Comparison of ENCODE assay signal across 3 cellular contexts in the genomic region with DNA sequence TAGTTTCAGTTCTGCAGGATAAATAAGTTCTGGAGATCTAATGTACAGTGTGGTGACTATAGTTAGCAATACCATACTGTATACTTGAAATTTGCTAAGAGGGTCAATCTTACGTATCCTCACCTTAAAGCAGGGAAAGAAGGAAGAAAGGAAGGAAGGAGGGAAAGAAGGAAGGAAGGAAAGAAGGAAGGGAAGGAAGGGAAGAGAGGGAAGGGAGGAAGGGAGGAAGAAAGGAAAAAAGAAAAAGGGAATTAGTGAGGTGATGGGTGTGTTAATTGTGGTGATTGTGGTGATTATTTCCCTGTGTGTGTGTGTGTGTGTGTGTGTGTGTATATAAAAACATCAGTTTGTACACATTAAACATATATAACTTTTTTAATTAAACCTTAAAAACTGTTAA.
TF ChIP-seq lines count a peak whose summit lies in the region.

No MANE protein-coding gene starts in this region.

TF ChIP-seq in HepG2, 621 proteins besides CTCF, POLR2A, EP300 and RAD21 (continues in another document):
- TF ChIP-seq, protein P1, sequence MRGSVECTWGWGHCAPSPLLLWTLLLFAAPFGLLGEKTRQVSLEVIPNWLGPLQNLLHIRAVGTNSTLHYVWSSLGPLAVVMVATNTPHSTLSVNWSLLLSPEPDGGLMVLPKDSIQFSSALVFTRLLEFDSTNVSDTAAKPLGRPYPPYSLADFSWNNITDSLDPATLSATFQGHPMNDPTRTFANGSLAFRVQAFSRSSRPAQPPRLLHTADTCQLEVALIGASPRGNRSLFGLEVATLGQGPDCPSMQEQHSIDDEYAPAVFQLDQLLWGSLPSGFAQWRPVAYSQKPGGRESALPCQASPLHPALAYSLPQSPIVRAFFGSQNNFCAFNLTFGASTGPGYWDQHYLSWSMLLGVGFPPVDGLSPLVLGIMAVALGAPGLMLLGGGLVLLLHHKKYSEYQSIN (CRISPR knock-in tag; IDR thresholded peaks at IDR 0.05; ENCODE audit: borderline replicate concordance), result no peak
- TF ChIP-seq ZNF329 (CRISPR knock-in tag; IDR thresholded peaks at IDR 0.05; ENCODE audit: low read depth) (no peak), POLR2AphosphoS5 (IDR thresholded peaks at IDR 0.05; ENCODE audit: low read depth, low read length) (no peak), IRX3 (CRISPR knock-in tag; IDR thresholded peaks at IDR 0.05; ENCODE audit: borderline replicate concordance, low read depth) (no peak), SP1 (IDR thresholded peaks at IDR 0.05) (no peak), SP1 (CRISPR knock-in tag; IDR thresholded peaks at IDR 0.05) (no peak), NONO (IDR thresholded peaks at IDR 0.05) (0 out of 2 replicates have a peak, but pooled peaks have one; percentile 33), NONO (CRISPR knock-in tag; conservative IDR thresholded peaks at IDR 0.05) (no peak), U2AF2 (IDR thresholded peaks at IDR 0.05; ENCODE audit: low read depth, low read length) (no peak)
- TF ChIP-seq, protein P2, sequence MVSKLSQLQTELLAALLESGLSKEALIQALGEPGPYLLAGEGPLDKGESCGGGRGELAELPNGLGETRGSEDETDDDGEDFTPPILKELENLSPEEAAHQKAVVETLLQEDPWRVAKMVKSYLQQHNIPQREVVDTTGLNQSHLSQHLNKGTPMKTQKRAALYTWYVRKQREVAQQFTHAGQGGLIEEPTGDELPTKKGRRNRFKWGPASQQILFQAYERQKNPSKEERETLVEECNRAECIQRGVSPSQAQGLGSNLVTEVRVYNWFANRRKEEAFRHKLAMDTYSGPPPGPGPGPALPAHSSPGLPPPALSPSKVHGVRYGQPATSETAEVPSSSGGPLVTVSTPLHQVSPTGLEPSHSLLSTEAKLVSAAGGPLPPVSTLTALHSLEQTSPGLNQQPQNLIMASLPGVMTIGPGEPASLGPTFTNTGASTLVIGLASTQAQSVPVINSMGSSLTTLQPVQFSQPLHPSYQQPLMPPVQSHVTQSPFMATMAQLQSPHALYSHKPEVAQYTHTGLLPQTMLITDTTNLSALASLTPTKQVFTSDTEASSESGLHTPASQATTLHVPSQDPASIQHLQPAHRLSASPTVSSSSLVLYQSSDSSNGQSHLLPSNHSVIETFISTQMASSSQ (IDR thresholded peaks at IDR 0.05; ENCODE audit: low read depth), result no peak
- TF ChIP-seq, protein P2 (CRISPR knock-in tag; IDR thresholded peaks at IDR 0.05; ENCODE audit: borderline replicate concordance), result no peak

TF ChIP-seq in HEK293, 187 proteins besides CTCF, POLR2A, EP300 and RAD21 (continued from another document):
- TF ChIP-seq, protein P3, sequence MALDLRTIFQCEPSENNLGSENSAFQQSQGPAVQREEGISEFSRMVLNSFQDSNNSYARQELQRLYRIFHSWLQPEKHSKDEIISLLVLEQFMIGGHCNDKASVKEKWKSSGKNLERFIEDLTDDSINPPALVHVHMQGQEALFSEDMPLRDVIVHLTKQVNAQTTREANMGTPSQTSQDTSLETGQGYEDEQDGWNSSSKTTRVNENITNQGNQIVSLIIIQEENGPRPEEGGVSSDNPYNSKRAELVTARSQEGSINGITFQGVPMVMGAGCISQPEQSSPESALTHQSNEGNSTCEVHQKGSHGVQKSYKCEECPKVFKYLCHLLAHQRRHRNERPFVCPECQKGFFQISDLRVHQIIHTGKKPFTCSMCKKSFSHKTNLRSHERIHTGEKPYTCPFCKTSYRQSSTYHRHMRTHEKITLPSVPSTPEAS (tag by site-specific recombination; IDR thresholded peaks at IDR 0.05), result peak; percentile 62
- TF ChIP-seq ZBTB6 (tag by site-specific recombination; IDR thresholded peaks at IDR 0.05), result no peak
- peak; percentile 92 for TF ChIP-seq ZNF366 (tag by site-specific recombination; conservative IDR thresholded peaks at IDR 0.05)
- 0 out of 2 replicates have a peak, but pooled peaks have one; percentile 32 for TF ChIP-seq ZBTB48 (tag by site-specific recombination; IDR thresholded peaks at IDR 0.05)
- TF ChIP-seq SCRT2 (tag by site-specific recombination; IDR thresholded peaks at IDR 0.05), result no peak
- no peak for TF ChIP-seq KLF8 (tag by site-specific recombination; IDR thresholded peaks at IDR 0.05)
- TF ChIP-seq OSR2 (tag by site-specific recombination; IDR thresholded peaks at IDR 0.05), result no peak
- TF ChIP-seq KLF17 (tag by site-specific recombination; IDR thresholded peaks at IDR 0.05), result no peak
- TF ChIP-seq ZNF146 (tag by site-specific recombination; IDR thresholded peaks at IDR 0.05), result no peak
- TF ChIP-seq ZNF324 (tag by site-specific recombination; IDR thresholded peaks at IDR 0.05), result 0 out of 2 replicates have a peak, but pooled peaks have one; percentile 22
- TF ChIP-seq, protein P4, sequence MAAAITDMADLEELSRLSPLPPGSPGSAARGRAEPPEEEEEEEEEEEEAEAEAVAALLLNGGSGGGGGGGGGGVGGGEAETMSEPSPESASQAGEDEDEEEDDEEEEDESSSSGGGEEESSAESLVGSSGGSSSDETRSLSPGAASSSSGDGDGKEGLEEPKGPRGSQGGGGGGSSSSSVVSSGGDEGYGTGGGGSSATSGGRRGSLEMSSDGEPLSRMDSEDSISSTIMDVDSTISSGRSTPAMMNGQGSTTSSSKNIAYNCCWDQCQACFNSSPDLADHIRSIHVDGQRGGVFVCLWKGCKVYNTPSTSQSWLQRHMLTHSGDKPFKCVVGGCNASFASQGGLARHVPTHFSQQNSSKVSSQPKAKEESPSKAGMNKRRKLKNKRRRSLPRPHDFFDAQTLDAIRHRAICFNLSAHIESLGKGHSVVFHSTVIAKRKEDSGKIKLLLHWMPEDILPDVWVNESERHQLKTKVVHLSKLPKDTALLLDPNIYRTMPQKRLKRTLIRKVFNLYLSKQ (tag by site-specific recombination; IDR thresholded peaks at IDR 0.05; ENCODE audit: borderline replicate concordance), result peak; percentile 47; the same call in 1 of the 2 replicates
- TF ChIP-seq KLF16 (tag by site-specific recombination; IDR thresholded peaks at IDR 0.05), result no peak
- peak; percentile 17; the same call in 1 of the 2 replicates for TF ChIP-seq ZNF133 (tag by site-specific recombination; IDR thresholded peaks at IDR 0.05)
- TF ChIP-seq MYNN (tag by site-specific recombination; IDR thresholded peaks at IDR 0.05; ENCODE audit: borderline replicate concordance), result no peak
- TF ChIP-seq, protein P5, sequence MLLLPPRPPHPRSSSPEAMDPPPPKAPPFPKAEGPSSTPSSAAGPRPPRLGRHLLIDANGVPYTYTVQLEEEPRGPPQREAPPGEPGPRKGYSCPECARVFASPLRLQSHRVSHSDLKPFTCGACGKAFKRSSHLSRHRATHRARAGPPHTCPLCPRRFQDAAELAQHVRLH (tag by site-specific recombination; IDR thresholded peaks at IDR 0.05), result no peak

TF ChIP-seq in K562, 482 proteins besides CTCF, POLR2A, EP300 and RAD21 (continued from another document):
- peak; percentile 64; the same call in 1 of the 2 replicates for TF ChIP-seq HBP1 (CRISPR knock-in tag; IDR thresholded peaks at IDR 0.05)
- TF ChIP-seq NR4A1 (CRISPR knock-in tag; IDR thresholded peaks at IDR 0.05), result no peak
- no peak for TF ChIP-seq NR4A1 (tag; IDR thresholded peaks at IDR 0.05)
- peak; percentile 72; the same call in 1 of the 2 replicates for TF ChIP-seq OTX1 (CRISPR knock-in tag; IDR thresholded peaks at IDR 0.05)
- TF ChIP-seq ZNF407 (IDR thresholded peaks at IDR 0.05; ENCODE audit: low read depth), result no peak
- no peak for TF ChIP-seq ETS2 (tag; IDR thresholded peaks at IDR 0.05; ENCODE audit: borderline replicate concordance, poor library complexity, severe bottlenecking)
- TF ChIP-seq ZNF175 (CRISPR knock-in tag; IDR thresholded peaks at IDR 0.05; ENCODE audit: low read depth), result no peak
- TF ChIP-seq SRSF9 (IDR thresholded peaks at IDR 0.05; ENCODE audit: borderline replicate concordance, low read depth, low read length), result no peak
